11 cellular contexts compared by ENCODE assay signal in the genomic region with DNA sequence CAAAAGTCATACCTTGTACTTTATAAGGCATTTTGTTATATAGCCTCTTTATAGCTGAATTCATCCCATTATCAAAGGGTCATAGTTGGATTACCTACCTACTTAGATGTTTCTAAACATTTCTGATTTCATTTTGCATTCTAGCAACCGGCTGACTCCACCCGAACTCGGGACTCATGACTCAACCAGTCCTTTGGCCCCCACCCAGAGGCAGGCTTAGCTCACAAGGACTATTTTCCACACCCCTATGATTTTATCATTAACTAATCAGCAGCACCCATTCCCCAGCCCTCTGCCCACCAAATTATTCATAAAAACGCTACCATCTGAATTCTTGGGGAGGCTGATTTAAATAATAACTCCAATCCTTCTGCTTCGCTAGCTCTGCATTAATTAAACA.
DNase-seq lines count a peak whose midpoint lies in the region; ATAC-seq, FAIRE-seq and TF ChIP-seq lines count a peak whose summit lies in the region.
"Had no signal": no experiment of that assay in that cellular context is flagged by ENCODE, and none has a peak within 500 bp of the region (broad histone marks: within the 10 kb centered on the region; RNA-seq: fewer than 3 reads in every experiment).

No MANE protein-coding gene starts in this region.

- peak overlapping the region; percentile 14; the same call in 1 of the 2 replicates for H3K9ac ChIP-seq in SK-N-SH

- H3K27ac ChIP-seq in SK-N-SH (ENCODE audit: low read depth in 2 of 2, low read length in 1 of 2) (peak overlapping the region in 1 of 2 experiments; percentile 97; a peak in 3 of 4 replicates), lung (ENCODE audit: low read depth in 1 of 2, low read length in 1 of 2) (no peak overlapping the region)
- H3K27ac ChIP-seq: 22Rv1 had no signal

- TF ChIP-seq RAD21 in SK-N-SH (IDR thresholded peaks at IDR 0.05; ENCODE audit: low read length): no peak

- H3K27me3 ChIP-seq in SK-N-SH (ENCODE audit: insufficient read depth): no peaks in the 10 kb centered on the region
- no peaks in the 10 kb centered on the region for H3K27me3 ChIP-seq in lung (ENCODE audit: control insufficient read depth, insufficient read depth)

- TF ChIP-seq EP300 in SK-N-SH (IDR thresholded peaks at IDR 0.05; ENCODE audit: borderline replicate concordance in 1 of 2, low read depth in 1 of 2, low read length in 1 of 2): no peak

- H3K4me3 ChIP-seq in SK-N-SH (ENCODE audit: low read depth in 2 of 2, low read length in 1 of 2) (no peak overlapping the region), lung (no peak overlapping the region)

- no peaks in the 10 kb centered on the region for H4K20me1 ChIP-seq in SK-N-SH (ENCODE audit: insufficient read depth)

- DNase-seq in SK-N-SH (no peak), dedifferentiated amniotic fluid mesenchymal stem cell (ENCODE audit: extremely low spot score) (peak; percentile 37), lung (ENCODE audit: low spot score) (peak; percentile 35), urothelium cell line (ENCODE audit: low spot score) (peak; percentile 2), DMS 273 (lab: John Stamatoyannopoulos, UW; ENCODE audit: unreplicated experiment) (no peak), DMS114 treated with DMSO at 0.1 percent for 48 hours (lab: John Stamatoyannopoulos, UW; ENCODE audit: unreplicated experiment) (no peak)
- DNase-seq: activated CD4-positive, alpha-beta T cell treated with anti-CD3 and anti-CD28 coated beads, Interleukin-2, amount 10 ng/mL, durations not matched to agents 24 days and 14 days; NCI-H226 had no signal

- no peak for ATAC-seq in SK-N-SH treated with all-trans-retinoic acid at 6 μM for 48 hours
- no peak for ATAC-seq in lung (ENCODE audit: insufficient read depth, low FRiP score)
- ATAC-seq in GM18907 (IDR thresholded peaks at IDR 0.05; ENCODE audit: unreplicated experiment): no peak

- H3K9me3 ChIP-seq in SK-N-SH (no peaks in the 10 kb centered on the region), lung (ENCODE audit: control insufficient read depth in 2 of 2, insufficient read depth in 1 of 2, low read length in 1 of 2) (no peaks in the 10 kb centered on the region)

- no peaks in the 10 kb centered on the region for H3K36me3 ChIP-seq in SK-N-SH (replicated peaks in 1 of 2; ENCODE audit: control insufficient read depth in 1 of 2, insufficient read depth in 2 of 2, low read length in 1 of 2)
- H3K36me3 ChIP-seq in lung (ENCODE audit: control insufficient read depth in 2 of 2, insufficient read depth in 2 of 2, low read length in 2 of 2): no peaks in the 10 kb centered on the region

- POLR2A ChIA-PET in SK-N-SH (lab: Yijun Ruan, JAX): no interaction called here

- no peak overlapping the region for H2AFZ ChIP-seq in SK-N-SH (ENCODE audit: low read depth)

- FAIRE-seq in urothelium cell line (lab: Jason Lieb, UNC): no peak

- CTCF ChIA-PET in SK-N-SH (lab: Yijun Ruan, JAX): interaction anchor here (1.3 to 6.1 kb wide), 2 partner anchors 519 to 542 kb away, joined by 3 to 124 read pairs; no protein-coding TSS in a partner anchor

- H3K4me2 ChIP-seq in SK-N-SH: no peak overlapping the region

- peaks cover 0 to 11% of the 10 kb centered on the region in 2 experiments; a peak in 3 of 4 replicates for H3K4me1 ChIP-seq in SK-N-SH (ENCODE audit: control insufficient read depth in 1 of 2, insufficient read depth in 2 of 2, low read depth in 1 of 2, low read length in 1 of 2)
- no peaks in the 10 kb centered on the region for H3K4me1 ChIP-seq in lung (ENCODE audit: control insufficient read depth in 2 of 2, insufficient read depth in 2 of 2, low read length in 2 of 2)

- WGBS in SK-N-SH (ENCODE audit: low lambda C conversion rate): 54% methylated on average over 5 of the region's 5 CpGs
- WGBS in lung, 2 donors: 57 to 61% methylated on average over 5 of the region's 5 CpGs

- TF ChIP-seq CTCF in SK-N-SH (IDR thresholded peaks at IDR 0.05) (no peak), lung (IDR thresholded peaks at IDR 0.05; ENCODE audit: control extremely low read depth, extremely low read depth) (no peak)

- no peaks in the 10 kb centered on the region for H3K9me2 ChIP-seq in SK-N-SH

- peaks cover 35% of the 10 kb centered on the region for H3F3A ChIP-seq in SK-N-SH (replicated peaks; ENCODE audit: insufficient read depth)

- H3K79me2 ChIP-seq in SK-N-SH (ENCODE audit: insufficient read depth): no peaks in the 10 kb centered on the region

TF ChIP-seq in SK-N-SH, 30 proteins besides CTCF, POLR2A, EP300 and RAD21:
- TF ChIP-seq MEF2A (IDR thresholded peaks at IDR 0.05; ENCODE audit: borderline replicate concordance, low read depth): no peak
- TF ChIP-seq, protein P1, sequence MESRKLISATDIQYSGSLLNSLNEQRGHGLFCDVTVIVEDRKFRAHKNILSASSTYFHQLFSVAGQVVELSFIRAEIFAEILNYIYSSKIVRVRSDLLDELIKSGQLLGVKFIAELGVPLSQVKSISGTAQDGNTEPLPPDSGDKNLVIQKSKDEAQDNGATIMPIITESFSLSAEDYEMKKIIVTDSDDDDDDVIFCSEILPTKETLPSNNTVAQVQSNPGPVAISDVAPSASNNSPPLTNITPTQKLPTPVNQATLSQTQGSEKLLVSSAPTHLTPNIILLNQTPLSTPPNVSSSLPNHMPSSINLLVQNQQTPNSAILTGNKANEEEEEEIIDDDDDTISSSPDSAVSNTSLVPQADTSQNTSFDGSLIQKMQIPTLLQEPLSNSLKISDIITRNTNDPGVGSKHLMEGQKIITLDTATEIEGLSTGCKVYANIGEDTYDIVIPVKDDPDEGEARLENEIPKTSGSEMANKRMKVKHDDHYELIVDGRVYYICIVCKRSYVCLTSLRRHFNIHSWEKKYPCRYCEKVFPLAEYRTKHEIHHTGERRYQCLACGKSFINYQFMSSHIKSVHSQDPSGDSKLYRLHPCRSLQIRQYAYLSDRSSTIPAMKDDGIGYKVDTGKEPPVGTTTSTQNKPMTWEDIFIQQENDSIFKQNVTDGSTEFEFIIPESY (IDR thresholded peaks at IDR 0.05; ENCODE audit: borderline replicate concordance, low read depth): no peak
- no peak for TF ChIP-seq RCOR1 (IDR thresholded peaks at IDR 0.05; ENCODE audit: low read length)
- peak; percentile 37; the same call in 1 of the 2 replicates for TF ChIP-seq FOSL2 (IDR thresholded peaks at IDR 0.05; ENCODE audit: borderline replicate concordance, low read depth)

TF ChIP-seq in SK-N-SH treated with all-trans-retinoic acid at 6 μM for 48 hours, 23 proteins besides CTCF, POLR2A, EP300 and RAD21:
- TF ChIP-seq ISL1 (CRISPR knock-in tag; IDR thresholded peaks at IDR 0.05): no peak
- TF ChIP-seq ZNF565 (CRISPR knock-in tag; conservative IDR thresholded peaks at IDR 0.05; ENCODE audit: low read depth): no peak
- no peak for TF ChIP-seq ESRRG (CRISPR knock-in tag; IDR thresholded peaks at IDR 0.05)
- no peak for TF ChIP-seq TOX (CRISPR knock-in tag; IDR thresholded peaks at IDR 0.05; ENCODE audit: borderline replicate concordance)
- TF ChIP-seq SNAI2 (CRISPR knock-in tag; IDR thresholded peaks at IDR 0.05): no peak

Comparison
In these comparisons a context has a peak if more than half of its experiments do, and no peak if none do; other contexts are left out.
1. DNase-seq: peak in dedifferentiated amniotic fluid mesenchymal stem cell (single experiment), lung (single experiment) and urothelium cell line (single experiment); none in SK-N-SH (single experiment), DMS 273 (single experiment) and DMS114 treated with DMSO at 0.1 percent for 48 hours (single experiment).